ENCODE assay signal across 8 cellular contexts in genomic region chr2:157492189-157492773, GRCh38. TPM values are rescaled to one million over a fixed set of nuclear protein-coding genes. Genes with fewer than 3 reads are reported as not detected.
DNase-seq lines count a peak whose midpoint lies in the region; ATAC-seq and TF ChIP-seq lines count a peak whose summit lies in the region.

No MANE protein-coding gene starts in this region.

- TF ChIP-seq CTCF in GM20000 (IDR thresholded peaks at IDR 0.05; ENCODE audit: extremely low read depth, missing control alignments) = peak; percentile 85
- peak; percentile 86 for TF ChIP-seq CTCF in natural killer cell (IDR thresholded peaks at IDR 0.05)

- ATAC-seq in HG03558 (IDR thresholded peaks at IDR 0.05; ENCODE audit: extremely low read depth, unreplicated experiment) (peak; percentile 90), natural killer cell (peak; percentile 84 to 99 (median 95))
- ATAC-seq in stimulated activated naive CD8-positive, alpha-beta T cell treated with anti-CD3 and anti-CD28 coated beads, Interleukin-15, amount 100 ng/mL, for 72 hours = peak; percentile 87

- H3K36me3 Mint-ChIP-seq in natural killer cell = no peaks in the 10 kb centered on the region

- H3K9me3 Mint-ChIP-seq in natural killer cell = no peaks in the 10 kb centered on the region
- H3K9me3 Mint-ChIP-seq in stimulated activated naive CD8-positive, alpha-beta T cell treated with anti-CD3 and anti-CD28 coated beads, Interleukin-15, amount 100 ng/mL, for 72 hours = no peaks in the 10 kb centered on the region

- DNase-seq in DMS153 (lab: John Stamatoyannopoulos, UW) (peak; percentile 23), GM20000 (ENCODE audit: low spot score) (peak; percentile 63), NOMO-1 treated with dmso at 0.1 percent for 144 hours (lab: John Stamatoyannopoulos, UW; ENCODE audit: unreplicated experiment) (peak; percentile 17), activated T-cell treated with anti-CD3 and anti-CD28 coated beads for 1 hour (ENCODE audit: low read depth) (peak; percentile 51), erythroblast (lab: John Stamatoyannopoulos, UW) (peak; percentile 52 to 72), natural killer cell (peak; percentile 44)
- DNase-seq in stimulated activated naive CD8-positive, alpha-beta T cell treated with anti-CD3 and anti-CD28 coated beads, Interleukin-15, amount 100 ng/mL, for 72 hours = peak; percentile 68 to 75

- no peak for TF ChIP-seq POLR2A in erythroblast (IDR thresholded peaks at IDR 0.05; ENCODE audit: low read length)

- intact Hi-C loops in natural killer cell (cut with micrococcal nuclease) = no loop called here

- peaks cover 0 to under 1% of the 10 kb centered on the region in 2 donors for H3K27me3 Mint-ChIP-seq in natural killer cell (ENCODE audit: low read depth in 2 of 2)
- no peaks in the 10 kb centered on the region for H3K27me3 Mint-ChIP-seq in stimulated activated naive CD8-positive, alpha-beta T cell treated with anti-CD3 and anti-CD28 coated beads, Interleukin-15, amount 100 ng/mL, for 72 hours

- no peak overlapping the region for H3K4me3 Mint-ChIP-seq in natural killer cell
- peak overlapping the region; percentile 13 to 66 for H3K4me3 Mint-ChIP-seq in stimulated activated naive CD8-positive, alpha-beta T cell treated with anti-CD3 and anti-CD28 coated beads, Interleukin-15, amount 100 ng/mL, for 72 hours

- no peak overlapping the region for H3K27ac Mint-ChIP-seq in natural killer cell
- H3K27ac Mint-ChIP-seq in stimulated activated naive CD8-positive, alpha-beta T cell treated with anti-CD3 and anti-CD28 coated beads, Interleukin-15, amount 100 ng/mL, for 72 hours = peak overlapping the region in 1 of 2 donors; percentile 95

- H3K4me1 Mint-ChIP-seq in natural killer cell = peaks cover 0 to 16% of the 10 kb centered on the region in 2 donors
- peaks cover 65% of the 10 kb centered on the region for H3K4me1 Mint-ChIP-seq in stimulated activated naive CD8-positive, alpha-beta T cell treated with anti-CD3 and anti-CD28 coated beads, Interleukin-15, amount 100 ng/mL, for 72 hours

RNA-seq across cellular contexts. Expression of gene CYTIP, which starts 48.4 kb away (rescaled TPM):
- total RNA-seq in natural killer cell = 100 to 1,000 TPM; 276 to 363 (median 357) TPM

Comparison
In these comparisons a context has a peak if more than half of its experiments do, and no peak if none do; other contexts are left out.
1. Peak in every context shown above with its lines: DNase-seq and ATAC-seq.
2. DNase-seq: peak in every context shown above with its lines; median percentile 72 in stimulated activated naive CD8-positive, alpha-beta T cell treated with anti-CD3 and anti-CD28 coated beads, Interleukin-15, amount 100 ng/mL, for 72 hours; 63 in GM20000; 62 in erythroblast; 51 in activated T-cell treated with anti-CD3 and anti-CD28 coated beads for 1 hour; 44 in natural killer cell; 23 in DMS153; 17 in NOMO-1 treated with dmso at 0.1 percent for 144 hours.